In the genomic region with DNA sequence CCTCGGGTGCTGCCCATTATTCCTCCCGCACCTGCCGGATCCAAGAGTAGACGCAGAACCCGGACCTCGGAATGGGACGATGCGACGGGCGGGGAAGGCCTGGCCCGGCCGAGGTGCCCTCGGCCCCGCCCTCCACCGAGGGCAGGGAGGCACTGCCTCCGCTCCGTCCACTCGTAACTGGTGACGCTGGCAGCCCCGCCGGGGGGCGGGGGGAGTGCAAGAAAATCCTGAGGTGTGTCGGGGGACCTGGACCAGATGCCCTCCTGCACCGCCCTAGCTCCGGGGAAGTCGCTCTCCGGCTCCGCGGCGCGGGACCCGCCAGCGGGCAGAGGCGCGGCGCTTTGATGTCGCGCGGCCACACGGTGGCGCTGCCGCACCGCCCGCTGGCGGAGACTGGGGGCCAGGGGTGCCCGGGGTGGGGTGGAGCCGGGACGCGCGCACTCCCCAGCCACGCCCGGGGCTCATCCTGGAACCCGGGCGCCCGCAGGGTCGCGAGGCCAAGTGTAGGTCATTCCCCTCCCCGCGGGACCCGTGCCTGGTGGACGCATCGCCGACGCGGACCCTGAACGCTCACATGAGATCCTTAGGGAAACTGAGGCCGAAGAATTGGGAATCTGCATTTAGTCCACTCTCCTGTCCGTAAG, we compare ENCODE assay signal across 8 cellular contexts.
DNase-seq lines count a peak whose midpoint lies in the region; ATAC-seq and TF ChIP-seq lines count a peak whose summit lies in the region.

No MANE protein-coding gene starts in this region.

- ATAC-seq in lower lobe of right lung: peak; percentile 91 to 93

- intact Hi-C loops in lower lobe of right lung (cut with DNase I): loop anchor here (10.0 kb wide), 1 partner anchor 888 kb away; no protein-coding TSS in a partner anchor

- DNase-seq in GM10266 (ENCODE audit: extremely low spot score): peak; percentile 87
- DNase-seq in GOT3 (lab: John Stamatoyannopoulos, UW): peak; percentile 5
- DNase-seq in LoVo (ENCODE audit: low spot score): peak; percentile 43
- peak; percentile 30 to 33 for DNase-seq in activated CD4-positive, alpha-beta T cell treated with anti-CD3 and anti-CD28 coated beads, Interleukin-2, amount 50 U/mL, for 24 hours (ENCODE audit: low read depth in 1 of 2, low spot score in 1 of 2)
- peak; percentile 80 for DNase-seq in ecto neural progenitor cell (ENCODE audit: low spot score)
- DNase-seq in lower lobe of right lung: peak; percentile 69
- DNase-seq in stimulated activated CD4-positive, alpha-beta T cell treated with anti-CD3 and anti-CD28 coated beads, Interleukin-4, amount 100 ng/mL, for 48 hours (ENCODE audit: low read depth in 2 of 2): peak; percentile 51 to 58
- DNase-seq in DMS153 treated with DMSO at 0.1 percent for 48 hours (lab: John Stamatoyannopoulos, UW; ENCODE audit: unreplicated experiment): no peak

- peak overlapping the region; percentile 60 for H3K4me3 ChIP-seq in lower lobe of right lung

- H3K4me1 ChIP-seq in lower lobe of right lung: peaks cover 14% of the 10 kb centered on the region

- H3K27ac ChIP-seq in lower lobe of right lung: no peak overlapping the region

- no peaks in the 10 kb centered on the region for H3K36me3 ChIP-seq in lower lobe of right lung

- H3K9me3 ChIP-seq in lower lobe of right lung: no peaks in the 10 kb centered on the region

- TF ChIP-seq CTCF in GM10266 (IDR thresholded peaks at IDR 0.05; ENCODE audit: control insufficient read depth, insufficient read depth, low read depth, missing control alignments): peak; percentile 85
- peak; percentile 68 for TF ChIP-seq CTCF in lower lobe of right lung (IDR thresholded peaks at IDR 0.05)

- peaks cover 44% of the 10 kb centered on the region for H3K27me3 ChIP-seq in lower lobe of right lung (ENCODE audit: low read depth)
